ENCODE assay signal across 7 cellular contexts in the genomic region with DNA sequence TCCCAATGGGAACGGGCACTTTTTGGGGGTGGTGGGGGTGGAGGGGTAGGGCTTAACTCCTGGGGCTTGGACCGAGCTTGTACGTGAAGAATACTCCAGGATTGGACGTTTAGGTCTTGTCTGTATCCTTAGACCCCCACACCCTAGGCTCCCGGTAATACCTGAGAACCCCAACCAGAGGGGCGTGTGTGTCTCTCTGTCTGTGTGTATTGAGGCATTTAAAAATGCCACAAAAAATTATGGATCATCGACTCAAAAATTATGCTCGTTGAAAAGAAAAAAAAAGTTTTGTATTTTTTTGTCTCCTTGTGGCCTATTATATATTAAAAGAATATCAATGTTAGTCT. TPM values are rescaled to one million over a fixed set of nuclear protein-coding genes. Genes with fewer than 3 reads are reported as not detected.
DNase-seq lines count a peak whose midpoint lies in the region; ATAC-seq and TF ChIP-seq lines count a peak whose summit lies in the region.

No MANE protein-coding gene starts in this region.

- H3K4me3 ChIP-seq in GM23338 (peak overlapping the region; percentile 56), SU-DHL-6 (ENCODE audit: insufficient read depth, low read length, poor library complexity, severe bottlenecking) (peak overlapping the region; percentile 71), hepatocyte (peak overlapping the region; percentile 81)

- H2AFZ ChIP-seq in GM23338 (no peak overlapping the region), SU-DHL-6 (ENCODE audit: low read depth, low read length, severe bottlenecking) (peak overlapping the region; percentile 93), hepatocyte (peak overlapping the region; percentile 39)

- peak overlapping the region; percentile 53 for H3K9ac ChIP-seq in SU-DHL-6 (ENCODE audit: low read length)

- H3K36me3 ChIP-seq in GM23338 (ENCODE audit: insufficient read depth): no peaks in the 10 kb centered on the region
- no peaks in the 10 kb centered on the region for H3K36me3 ChIP-seq in SU-DHL-6 (ENCODE audit: low read length)
- no peaks in the 10 kb centered on the region for H3K36me3 ChIP-seq in hepatocyte (replicated peaks; ENCODE audit: insufficient read depth, low read depth)

- H3K9me2 ChIP-seq in GM23338 (ENCODE audit: insufficient read depth): no peaks in the 10 kb centered on the region
- H3K9me2 ChIP-seq in SU-DHL-6 (replicated peaks; ENCODE audit: insufficient read depth, low read length): no peaks in the 10 kb centered on the region
- H3K9me2 ChIP-seq in hepatocyte (replicated peaks; ENCODE audit: insufficient read depth): no peaks in the 10 kb centered on the region

- no peaks in the 10 kb centered on the region for H3K9me3 Mint-ChIP-seq in GM23338
- H3K9me3 Mint-ChIP-seq in stimulated activated naive CD8-positive, alpha-beta T cell treated with anti-CD3 and anti-CD28 coated beads, Interleukin-15, amount 100 ng/mL, for 72 hours: no peaks in the 10 kb centered on the region

- H3F3A ChIP-seq in GM23338 (replicated peaks; ENCODE audit: low read depth): no peaks in the 10 kb centered on the region
- no peaks in the 10 kb centered on the region for H3F3A ChIP-seq in SU-DHL-6 (ENCODE audit: insufficient read depth)

- peaks cover 4% of the 10 kb centered on the region for H3K27me3 Mint-ChIP-seq in GM23338 (ENCODE audit: insufficient read depth, low read depth, poor library complexity)
- H3K27me3 Mint-ChIP-seq in stimulated activated naive CD8-positive, alpha-beta T cell treated with anti-CD3 and anti-CD28 coated beads, Interleukin-15, amount 100 ng/mL, for 72 hours: peaks cover 11% of the 10 kb centered on the region

- peak overlapping the region; percentile 83 for H3K4me2 ChIP-seq in GM23338
- peak overlapping the region; percentile 67 for H3K4me2 ChIP-seq in SU-DHL-6 (ENCODE audit: low read depth, low read length, poor library complexity, severe bottlenecking)
- peak overlapping the region; percentile 84 for H3K4me2 ChIP-seq in hepatocyte

- DNase-seq in GM23338 (ENCODE audit: low spot score): no peak
- no peak for DNase-seq in hepatocyte (ENCODE audit: low spot score)
- no peak for DNase-seq in stimulated activated naive CD8-positive, alpha-beta T cell treated with anti-CD3 and anti-CD28 coated beads, Interleukin-15, amount 100 ng/mL, for 72 hours
- no peak for DNase-seq in NK-92 (lab: John Stamatoyannopoulos, UW; ENCODE audit: unreplicated experiment)
- no peak for DNase-seq in germinal center (ENCODE audit: low spot score)

- H4K20me1 ChIP-seq in GM23338 (replicated peaks; ENCODE audit: insufficient read depth): peaks cover 4% of the 10 kb centered on the region
- no peaks in the 10 kb centered on the region for H4K20me1 ChIP-seq in SU-DHL-6 (ENCODE audit: low read depth, low read length)
- no peaks in the 10 kb centered on the region for H4K20me1 ChIP-seq in hepatocyte (ENCODE audit: insufficient read depth, poor library complexity, severe bottlenecking)

- H3K9me3 ChIP-seq in SU-DHL-6 (ENCODE audit: insufficient read depth, low read length): no peaks in the 10 kb centered on the region
- no peaks in the 10 kb centered on the region for H3K9me3 ChIP-seq in hepatocyte (ENCODE audit: low read depth)

- no peak for TF ChIP-seq CTCF in GM23338 (conservative IDR thresholded peaks at IDR 0.05; ENCODE audit: low read depth in 2 of 2)
- no peak for TF ChIP-seq CTCF in SU-DHL-6 (IDR thresholded peaks at IDR 0.05; ENCODE audit: insufficient read depth, low read length, poor library complexity, severe bottlenecking)
- TF ChIP-seq CTCF in hepatocyte (IDR thresholded peaks at IDR 0.05; ENCODE audit: poor library complexity): no peak

- under 1% methylated on average over 8 of the region's 8 CpGs for WGBS in hepatocyte (ENCODE audit: low lambda C conversion rate, missing lambda C conversion rate)

- no peaks in the 10 kb centered on the region for H3K36me3 Mint-ChIP-seq in GM23338 (ENCODE audit: low read depth)

- peaks cover 43% of the 10 kb centered on the region for H3K79me2 ChIP-seq in GM23338 (replicated peaks; ENCODE audit: insufficient read depth)
- H3K79me2 ChIP-seq in SU-DHL-6 (ENCODE audit: insufficient read depth, low read length): no peaks in the 10 kb centered on the region
- H3K79me2 ChIP-seq in hepatocyte: peaks cover 48% of the 10 kb centered on the region

- H3K4me1 Mint-ChIP-seq in GM23338: peaks cover 48% of the 10 kb centered on the region
- H3K4me1 Mint-ChIP-seq in stimulated activated naive CD8-positive, alpha-beta T cell treated with anti-CD3 and anti-CD28 coated beads, Interleukin-15, amount 100 ng/mL, for 72 hours: peaks cover 14% of the 10 kb centered on the region

- H3K27me3 ChIP-seq in GM23338 (ENCODE audit: insufficient read depth): peaks cover 12% of the 10 kb centered on the region
- no peaks in the 10 kb centered on the region for H3K27me3 ChIP-seq in SU-DHL-6 (ENCODE audit: low read length)
- H3K27me3 ChIP-seq in hepatocyte: no peaks in the 10 kb centered on the region

- H3K4me1 ChIP-seq in GM23338 (ENCODE audit: insufficient read depth): peaks cover 40% of the 10 kb centered on the region
- H3K4me1 ChIP-seq in hepatocyte (ENCODE audit: insufficient read depth): peaks cover 16% of the 10 kb centered on the region

- no peak overlapping the region for H3K27ac Mint-ChIP-seq in GM23338
- peak overlapping the region in 1 of 2 donors; percentile 3 for H3K27ac Mint-ChIP-seq in stimulated activated naive CD8-positive, alpha-beta T cell treated with anti-CD3 and anti-CD28 coated beads, Interleukin-15, amount 100 ng/mL, for 72 hours

- H3K27ac ChIP-seq in GM23338 (ENCODE audit: low read depth) (no peak overlapping the region), SU-DHL-6 (ENCODE audit: low read depth, low read length) (no peak overlapping the region), hepatocyte (peak overlapping the region; percentile 89)

- peak; percentile 31 for ATAC-seq in GM23338
- ATAC-seq in stimulated activated naive CD8-positive, alpha-beta T cell treated with anti-CD3 and anti-CD28 coated beads, Interleukin-15, amount 100 ng/mL, for 72 hours: peak; percentile 41
- no peak for ATAC-seq in GM19463 (IDR thresholded peaks at IDR 0.05; ENCODE audit: unreplicated experiment)

- peak overlapping the region; percentile 75 for H3K4me3 Mint-ChIP-seq in GM23338
- H3K4me3 Mint-ChIP-seq in stimulated activated naive CD8-positive, alpha-beta T cell treated with anti-CD3 and anti-CD28 coated beads, Interleukin-15, amount 100 ng/mL, for 72 hours: peak overlapping the region; percentile 88 to 94

TF ChIP-seq in GM23338, 12 proteins besides CTCF, POLR2A, EP300 and RAD21:
- TF ChIP-seq NANOG (IDR thresholded peaks at IDR 0.05; ENCODE audit: borderline replicate concordance) (no peak), JUNB (IDR thresholded peaks at IDR 0.05; ENCODE audit: unreplicated experiment) (no peak), EZH2 (IDR thresholded peaks at IDR 0.05; ENCODE audit: low read depth, unreplicated experiment) (no peak), EZH2phosphoT487 (IDR thresholded peaks at IDR 0.05; ENCODE audit: unreplicated experiment) (no peak), STAT1 (IDR thresholded peaks at IDR 0.05; ENCODE audit: unreplicated experiment) (no peak)
- TF ChIP-seq, protein P1, sequence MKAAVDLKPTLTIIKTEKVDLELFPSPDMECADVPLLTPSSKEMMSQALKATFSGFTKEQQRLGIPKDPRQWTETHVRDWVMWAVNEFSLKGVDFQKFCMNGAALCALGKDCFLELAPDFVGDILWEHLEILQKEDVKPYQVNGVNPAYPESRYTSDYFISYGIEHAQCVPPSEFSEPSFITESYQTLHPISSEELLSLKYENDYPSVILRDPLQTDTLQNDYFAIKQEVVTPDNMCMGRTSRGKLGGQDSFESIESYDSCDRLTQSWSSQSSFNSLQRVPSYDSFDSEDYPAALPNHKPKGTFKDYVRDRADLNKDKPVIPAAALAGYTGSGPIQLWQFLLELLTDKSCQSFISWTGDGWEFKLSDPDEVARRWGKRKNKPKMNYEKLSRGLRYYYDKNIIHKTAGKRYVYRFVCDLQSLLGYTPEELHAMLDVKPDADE (IDR thresholded peaks at IDR 0.05): no peak
TF ChIP-seq in GM23338: peak in this region for 0.

RNA-seq across cellular contexts. Expression of gene PPFIBP1, which starts 0.5 kb away (rescaled TPM):
- 27.0 and 33.2 TPM in 2 replicates for total RNA-seq in GM23338 (2014; rRNA removed; shearing (Covaris generic))
- 38.9 and 41.9 TPM in 2 replicates for polyA plus RNA-seq in GM23338 (2016; fragmentation: Nextera tagmentation; extraction: Ambion mirVana)
- total RNA-seq in hepatocyte: 38.6 and 42.4 TPM in 2 replicates
- 23.9 and 26.1 TPM in 2 replicates for polyA plus RNA-seq in hepatocyte
